1 cellular context compared by ENCODE assay signal in the genomic region with DNA sequence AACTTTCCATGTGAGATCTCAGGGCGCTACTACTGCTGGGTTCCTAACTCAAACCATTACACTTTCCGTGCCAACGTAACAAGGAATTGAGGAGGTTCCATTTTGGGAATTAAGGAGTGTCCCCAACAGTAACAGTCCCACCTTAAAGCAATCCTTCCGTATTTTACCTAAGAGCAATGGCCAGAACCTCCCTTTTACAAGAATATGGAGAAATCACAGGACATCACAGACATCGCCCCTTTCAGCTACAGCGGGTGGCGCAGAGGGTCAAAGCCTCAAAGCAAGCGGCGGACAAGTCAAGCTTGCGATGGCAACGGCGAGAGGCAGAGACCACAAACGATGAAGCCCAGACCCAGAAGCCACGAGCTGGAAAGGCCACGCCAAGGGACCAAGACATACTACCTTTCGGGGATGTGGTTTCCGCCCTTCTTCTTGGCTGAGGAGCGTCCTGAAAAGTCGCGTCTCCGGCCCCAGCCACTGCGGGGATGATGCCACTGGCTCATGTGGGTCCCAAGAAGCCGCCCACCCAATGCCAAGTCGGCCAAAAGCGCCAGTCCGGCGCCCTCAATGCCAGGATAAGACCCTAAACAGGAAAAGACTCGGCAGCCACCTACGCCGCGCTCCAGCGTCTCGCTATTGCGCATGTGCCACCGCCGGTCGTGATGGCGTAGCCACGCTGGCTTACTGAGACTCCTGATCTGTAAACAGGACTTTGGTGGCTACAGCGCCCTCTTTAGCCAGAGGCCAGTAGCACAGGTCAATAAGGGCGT.
TF ChIP-seq lines count a peak whose summit lies in the region.

Gene DUSP11 (minus strand): TSS at position 632 of the 770 bp plus-strand sequence. CDS start 129 bp downstream, at position 503.

TF ChIP-seq in IMR-90, 13 proteins besides CTCF, POLR2A, EP300 and RAD21 (continued from another document):
- TF ChIP-seq MAZ (IDR thresholded peaks at IDR 0.05; ENCODE audit: borderline replicate concordance, low read depth, low read length) = peak; percentile 40; the same call in 1 of the 2 replicates
